ENCODE assay signal across 10 cellular contexts in the genomic region with DNA sequence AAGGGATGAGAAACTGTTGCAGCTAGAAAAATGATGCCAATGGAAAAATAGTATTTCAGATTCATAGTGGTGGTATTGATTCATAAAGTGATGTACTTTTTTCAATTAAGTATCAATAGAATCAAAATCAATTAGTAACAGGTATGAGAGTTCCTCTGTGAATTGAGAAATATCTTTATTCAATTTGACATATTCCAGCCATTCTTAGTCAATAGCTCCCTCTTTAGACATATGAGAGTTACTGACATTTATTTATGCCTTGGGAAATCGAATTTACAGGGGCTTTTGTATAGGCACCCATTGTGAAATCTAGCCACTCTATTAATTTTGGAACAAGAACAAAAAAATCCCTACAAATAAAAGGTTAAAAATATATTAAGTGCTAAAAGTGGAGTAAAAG.
DNase-seq lines count a peak whose midpoint lies in the region; ATAC-seq lines count a peak whose summit lies in the region.
"Had no signal": no experiment of that assay in that cellular context is flagged by ENCODE, and none has a peak within 500 bp of the region (broad histone marks: within the 10 kb centered on the region; RNA-seq: fewer than 3 reads in every experiment).

No MANE protein-coding gene starts in this region.

- H3K27me3 Mint-ChIP-seq in natural killer cell treated with Interleukin-12 subunit alpha and Interleukin-12 subunit beta and Interleukin-15 and Interleukin-18, amount 100 ng/mL, for 72 hours, result no peaks in the 10 kb centered on the region
- no peaks in the 10 kb centered on the region for H3K27me3 Mint-ChIP-seq in activated T-cell treated with anti-CD3 and anti-CD28 coated beads, Interleukin-2, amount 50 U/mL, for 72 hours (ENCODE audit: low read depth)
- H3K27me3 Mint-ChIP-seq: stimulated activated naive CD8-positive, alpha-beta T cell treated with anti-CD3 and anti-CD28 coated beads, Interleukin-15, Interleukin-2, amounts not matched to agents 100 ng/mL and 50 ng/mL, for 24 hours had no signal

- peaks cover 16% of the 10 kb centered on the region for H3K9me3 Mint-ChIP-seq in natural killer cell treated with Interleukin-12 subunit alpha and Interleukin-12 subunit beta and Interleukin-15 and Interleukin-18, amount 100 ng/mL, for 72 hours
- peaks cover 4 to 5% of the 10 kb centered on the region in 2 donors for H3K9me3 Mint-ChIP-seq in activated T-cell treated with anti-CD3 and anti-CD28 coated beads, Interleukin-2, amount 50 U/mL, for 72 hours

- no peak overlapping the region for H3K4me3 Mint-ChIP-seq in natural killer cell treated with Interleukin-12 subunit alpha and Interleukin-12 subunit beta and Interleukin-15 and Interleukin-18, amount 100 ng/mL, for 72 hours
- H3K4me3 Mint-ChIP-seq in activated T-cell treated with anti-CD3 and anti-CD28 coated beads, Interleukin-2, amount 50 U/mL, for 72 hours, result no peak overlapping the region
- H3K4me3 Mint-ChIP-seq: stimulated activated naive CD8-positive, alpha-beta T cell treated with anti-CD3 and anti-CD28 coated beads, Interleukin-15, Interleukin-2, amounts not matched to agents 100 ng/mL and 50 ng/mL, for 24 hours had no signal

- no peak for ATAC-seq in natural killer cell treated with Interleukin-12 subunit alpha and Interleukin-12 subunit beta and Interleukin-15 and Interleukin-18, amount 100 ng/mL, for 72 hours
- ATAC-seq in GM19351 (IDR thresholded peaks at IDR 0.05; ENCODE audit: unreplicated experiment), result no peak
- no peak for ATAC-seq in activated T-cell treated with anti-CD3 and anti-CD28 coated beads, Interleukin-2, amount 50 U/mL, for 72 hours (replicated peaks in 1 of 2)

- H3K36me3 Mint-ChIP-seq in natural killer cell treated with Interleukin-12 subunit alpha and Interleukin-12 subunit beta and Interleukin-15 and Interleukin-18, amount 100 ng/mL, for 72 hours, result peaks cover 5% of the 10 kb centered on the region
- no peaks in the 10 kb centered on the region for H3K36me3 Mint-ChIP-seq in activated T-cell treated with anti-CD3 and anti-CD28 coated beads, Interleukin-2, amount 50 U/mL, for 72 hours (ENCODE audit: insufficient read depth in 2 of 2)

- no peaks in the 10 kb centered on the region for H3K4me1 Mint-ChIP-seq in natural killer cell treated with Interleukin-12 subunit alpha and Interleukin-12 subunit beta and Interleukin-15 and Interleukin-18, amount 100 ng/mL, for 72 hours (ENCODE audit: low read depth in 2 of 2)
- H3K4me1 Mint-ChIP-seq in activated T-cell treated with anti-CD3 and anti-CD28 coated beads, Interleukin-2, amount 50 U/mL, for 72 hours (ENCODE audit: low read depth), result no peaks in the 10 kb centered on the region

- peak; percentile 28 for DNase-seq in COLO829 (ENCODE audit: low spot score)
- peak; percentile 1 for DNase-seq in HPDE6-E6E7 (ENCODE audit: extremely low spot score)
- DNase-seq in SK-N-DZ (ENCODE audit: low spot score), result peak; percentile 4
- DNase-seq in left kidney (ENCODE audit: low read depth, low spot score), result peak; percentile 19
- DNase-seq in natural killer cell treated with Interleukin-12 subunit alpha and Interleukin-12 subunit beta and Interleukin-15 and Interleukin-18, amount 100 ng/mL, for 72 hours (ENCODE audit: low spot score), result no peak
- no peak for DNase-seq in dedifferentiated amniotic fluid mesenchymal stem cell (ENCODE audit: extremely low spot score)
- no peak for DNase-seq in activated T-cell treated with anti-CD3 and anti-CD28 coated beads, Interleukin-2, amount 50 U/mL, for 72 hours
- DNase-seq: small intestine had no signal

- H3K27ac Mint-ChIP-seq in natural killer cell treated with Interleukin-12 subunit alpha and Interleukin-12 subunit beta and Interleukin-15 and Interleukin-18, amount 100 ng/mL, for 72 hours, result no peak overlapping the region
- no peak overlapping the region for H3K27ac Mint-ChIP-seq in activated T-cell treated with anti-CD3 and anti-CD28 coated beads, Interleukin-2, amount 50 U/mL, for 72 hours
- H3K27ac Mint-ChIP-seq: stimulated activated naive CD8-positive, alpha-beta T cell treated with anti-CD3 and anti-CD28 coated beads, Interleukin-15, Interleukin-2, amounts not matched to agents 100 ng/mL and 50 ng/mL, for 24 hours had no signal

Comparison
In these comparisons a context has a peak if more than half of its experiments do, and no peak if none do; other contexts are left out.
1. DNase-seq: peak in COLO829 (single experiment), HPDE6-E6E7 (single experiment), SK-N-DZ (single experiment) and left kidney (single experiment); none in natural killer cell treated with Interleukin-12 subunit alpha and Interleukin-12 subunit beta and Interleukin-15 and Interleukin-18, amount 100 ng/mL, for 72 hours (single experiment), dedifferentiated amniotic fluid mesenchymal stem cell (single experiment) and activated T-cell treated with anti-CD3 and anti-CD28 coated beads, Interleukin-2, amount 50 U/mL, for 72 hours (0 of 2).